In genomic region chr10:378230-378929, GRCh38 we compare ENCODE assay signal across 17 cellular contexts.
DNase-seq lines count a peak whose midpoint lies in the region; ATAC-seq, FAIRE-seq and TF ChIP-seq lines count a peak whose summit lies in the region.
"Had no signal": no experiment of that assay in that cellular context is flagged by ENCODE, and none has a peak within 500 bp of the region (broad histone marks: within the 10 kb centered on the region; RNA-seq: fewer than 3 reads in every experiment).

No MANE protein-coding gene starts in this region.

- H3K4me3 Mint-ChIP-seq in brain (no peak overlapping the region), neural progenitor cell (no peak overlapping the region)
- H3K4me3 Mint-ChIP-seq: B cell; CD4-positive, alpha-beta T cell; GM23338; HFFc6 had no signal

- H3K9ac ChIP-seq in HepG2 (ENCODE audit: insufficient read depth, low read depth, low read length) (no peak overlapping the region), neuronal stem cell (ENCODE audit: low read depth, low read length, poor library complexity) (no peak overlapping the region), neural progenitor cell (no peak overlapping the region)

- FAIRE-seq in HepG2 (lab: Jason Lieb, UNC), result peak; percentile 62

- no peak overlapping the region for H2BK15ac ChIP-seq in neuronal stem cell (ENCODE audit: low read length)

- H3K4me1 ChIP-seq in HepG2 (ENCODE audit: insufficient read depth, low read length) (peaks cover 15% of the 10 kb centered on the region), right lobe of liver (peaks cover 0 to 10% (median 1%) of the 10 kb centered on the region in 4 donors), neuronal stem cell (ENCODE audit: control insufficient read depth in 2 of 2, insufficient read depth in 1 of 2, low read depth in 1 of 2, low read length in 2 of 2) (peaks cover 5 to 10% of the 10 kb centered on the region in 2 donors), neural progenitor cell (peaks cover 12% of the 10 kb centered on the region)

- no peaks in the 10 kb centered on the region for H4K20me1 ChIP-seq in HepG2 (ENCODE audit: insufficient read depth, low read length)
- no peaks in the 10 kb centered on the region for H4K20me1 ChIP-seq in neural progenitor cell (ENCODE audit: low read depth)

- TF ChIP-seq RAD21 in HepG2 (CRISPR knock-in tag; IDR thresholded peaks at IDR 0.05), result no peak

- H4K8ac ChIP-seq in neuronal stem cell (ENCODE audit: low read depth, low read length), result no peak overlapping the region

- H3K4me2 ChIP-seq in HepG2 (ENCODE audit: low read depth, low read length) (no peak overlapping the region), neuronal stem cell (ENCODE audit: insufficient read depth, low read length, poor library complexity, severe bottlenecking) (no peak overlapping the region), neural progenitor cell (no peak overlapping the region)
- H3K4me2 ChIP-seq: GM23338 had no signal

- no peaks in the 10 kb centered on the region for H3K79me2 ChIP-seq in HepG2 (ENCODE audit: insufficient read depth, low read length)
- H3K79me2 ChIP-seq in neural progenitor cell (ENCODE audit: low read depth), result no peaks in the 10 kb centered on the region

- TF ChIP-seq POLR2A in HepG2 (IDR thresholded peaks at IDR 0.05; ENCODE audit: insufficient read depth in 1 of 2, low read depth in 2 of 2, low read length in 2 of 2) (no peak), right lobe of liver (IDR thresholded peaks at IDR 0.05) (no peak)

- in situ Hi-C loops in HepG2 (cut with HindIII; ENCODE audit: extremely low pct_ligation_motif_present, low pct_unique_long_range_greater_than_20kb), result no loop called here

- TF ChIP-seq CTCF in HepG2 (CRISPR knock-in tag; IDR thresholded peaks at IDR 0.05) (no peak), right lobe of liver (IDR thresholded peaks at IDR 0.05) (no peak), brain (conservative IDR thresholded peaks at IDR 0.05) (no peak), neural progenitor cell (IDR thresholded peaks at IDR 0.05) (no peak)

- H3K9me3 ChIP-seq in HepG2 (ENCODE audit: low read length) (no peaks in the 10 kb centered on the region), right lobe of liver (no peaks in the 10 kb centered on the region), neuronal stem cell (replicated peaks in 1 of 2; ENCODE audit: control insufficient read depth in 2 of 2, insufficient read depth in 1 of 2, low read depth in 1 of 2, low read length in 2 of 2) (peaks cover 9 to 11% of the 10 kb centered on the region in 2 donors), neural progenitor cell (ENCODE audit: low read depth) (no peaks in the 10 kb centered on the region)
- H3K9me3 ChIP-seq: Caco-2 had no signal

- H3K27me3 Mint-ChIP-seq in brain, result no peaks in the 10 kb centered on the region
- H3K27me3 Mint-ChIP-seq in neural progenitor cell (ENCODE audit: insufficient read depth, low read depth), result peaks cover 2% of the 10 kb centered on the region
- H3K27me3 Mint-ChIP-seq: CD4-positive, alpha-beta T cell had no signal

- no peak overlapping the region for H2BK120ac ChIP-seq in neuronal stem cell (ENCODE audit: low read depth, low read length)

- H4K91ac ChIP-seq in neuronal stem cell (ENCODE audit: low read depth, low read length, poor library complexity), result no peak overlapping the region

- no peak overlapping the region for H3K4ac ChIP-seq in neuronal stem cell (ENCODE audit: low read length)

- H2AFZ ChIP-seq in HepG2 (ENCODE audit: low read length) (no peak overlapping the region), neuronal stem cell (ENCODE audit: low read length) (no peak overlapping the region), neural progenitor cell (replicated peaks) (no peak overlapping the region)
- H2AFZ ChIP-seq: GM23338 had no signal

- H3K9me3 Mint-ChIP-seq in brain (peaks cover 0 to 5% (median 0%) of the 10 kb centered on the region in 5 experiments), neural progenitor cell (no peaks in the 10 kb centered on the region)
- H3K9me3 Mint-ChIP-seq: CD4-positive, alpha-beta T cell; GM23338; HFFc6 had no signal

- no peaks in the 10 kb centered on the region; a peak in 3 of 5 replicates for H3K36me3 ChIP-seq in HepG2 (replicated peaks in 1 of 2; ENCODE audit: control insufficient read depth in 1 of 2, insufficient read depth in 2 of 2, low read length in 2 of 2)
- peaks cover 0 to 27% (median 1%) of the 10 kb centered on the region in 4 donors for H3K36me3 ChIP-seq in right lobe of liver
- peaks cover 19 to 84% of the 10 kb centered on the region in 2 donors for H3K36me3 ChIP-seq in neuronal stem cell (replicated peaks in 1 of 2; ENCODE audit: control insufficient read depth in 2 of 2, insufficient read depth in 2 of 2, low read length in 2 of 2)
- no peaks in the 10 kb centered on the region for H3K36me3 ChIP-seq in neural progenitor cell

- peaks cover 83% of the 10 kb centered on the region for H3K36me3 Mint-ChIP-seq in brain
- peaks cover 39% of the 10 kb centered on the region for H3K36me3 Mint-ChIP-seq in neural progenitor cell

- intact Hi-C loops in HepG2 (cut with micrococcal nuclease; ENCODE audit: unreplicated experiment) (no loop called here), right lobe of liver (cut with DNase I) (no loop called here)

- H3K4me3 ChIP-seq in HepG2 (replicated peaks in 1 of 3; ENCODE audit: insufficient read depth in 1 of 3, low read depth in 2 of 3, low read length in 3 of 3), result no peak overlapping the region
- no peak overlapping the region for H3K4me3 ChIP-seq in right lobe of liver
- H3K4me3 ChIP-seq in neuronal stem cell (ENCODE audit: low read length in 2 of 2), result no peak overlapping the region
- no peak overlapping the region for H3K4me3 ChIP-seq in neural progenitor cell
- H3K4me3 ChIP-seq: GM23338 had no signal

- H3K23ac ChIP-seq in neuronal stem cell (ENCODE audit: low read depth, low read length, poor library complexity), result no peak overlapping the region

- no peaks in the 10 kb centered on the region for H3K27me3 ChIP-seq in HepG2 (ENCODE audit: control insufficient read depth in 1 of 2, insufficient read depth in 2 of 2, low read length in 2 of 2)
- no peaks in the 10 kb centered on the region for H3K27me3 ChIP-seq in right lobe of liver
- no peaks in the 10 kb centered on the region for H3K27me3 ChIP-seq in neuronal stem cell (ENCODE audit: control insufficient read depth in 3 of 3, insufficient read depth in 3 of 3, low read depth in 1 of 3, low read length in 3 of 3)
- no peaks in the 10 kb centered on the region for H3K27me3 ChIP-seq in neural progenitor cell

- CTCF ChIA-PET in HepG2 (lab: Yijun Ruan, JAX; ENCODE audit: low intra/inter-chr PET ratio, low total read pairs), result no interaction called here

- no TSS peak for BruUV-seq in HepG2 (replicated peaks; lab: Mats Ljungman, UMichigan)

- TF ChIP-seq EP300 in HepG2 (IDR thresholded peaks at IDR 0.05; ENCODE audit: low read depth in 2 of 2, low read length in 2 of 2) (no peak), HepG2 (CRISPR knock-in tag; IDR thresholded peaks at IDR 0.05; ENCODE audit: borderline replicate concordance) (no peak)

- DNase-seq in HepG2 (ENCODE audit: low spot score) (no peak), right lobe of liver (no peak), neuronal stem cell (ENCODE audit: low spot score) (no peak), NCI-H748 treated with DMSO at 0.1 percent for 48 hours (lab: John Stamatoyannopoulos, UW) (no peak), neural progenitor cell (ENCODE audit: low spot score) (no peak)
- no peak for DNase-seq in stimulated activated CD4-positive, alpha-beta T cell treated with anti-CD3 and anti-CD28 coated beads, Interleukin-4, amount 100 ng/mL, for 4 hours
- DNase-seq: 8988T, C1 segment of cervical spinal cord, Caco-2, GF-D8, HCEC 1CT, HFFc6, KBM-7 had no signal

- peak overlapping the region; percentile 8 for H2BK12ac ChIP-seq in neuronal stem cell (ENCODE audit: low read length)

- H3K14ac ChIP-seq in neuronal stem cell (ENCODE audit: low read length), result no peak overlapping the region

- peak overlapping the region in 3 of 5 experiments; percentile 31 to 74 (median 59) for H3K27ac Mint-ChIP-seq in brain
- no peak overlapping the region for H3K27ac Mint-ChIP-seq in neural progenitor cell
- H3K27ac Mint-ChIP-seq: B cell; CD4-positive, alpha-beta T cell; GM23338; HFFc6 had no signal

- no peaks in the 10 kb centered on the region for H3K79me1 ChIP-seq in neuronal stem cell (ENCODE audit: low read depth, low read length)

- no peak for ATAC-seq in HepG2
- no peak for ATAC-seq in right lobe of liver
- ATAC-seq: GM23338 had no signal

- peaks cover 8% of the 10 kb centered on the region for H3F3A ChIP-seq in neural progenitor cell (ENCODE audit: low read depth)

- H3K27ac ChIP-seq in HepG2 (ENCODE audit: extremely low read length, insufficient read depth, low read length), result no peak overlapping the region
- H3K27ac ChIP-seq in right lobe of liver, result no peak overlapping the region
- no peak overlapping the region for H3K27ac ChIP-seq in neuronal stem cell (replicated peaks; ENCODE audit: low read length)
- no peak overlapping the region for H3K27ac ChIP-seq in neural progenitor cell

- no peak overlapping the region for H2BK5ac ChIP-seq in neuronal stem cell (ENCODE audit: low read length)

- POLR2A ChIA-PET in HepG2 (lab: Yijun Ruan, JAX), result no interaction called here

- H3K4me1 Mint-ChIP-seq in brain (peaks cover 26% of the 10 kb centered on the region), neural progenitor cell (peaks cover 16% of the 10 kb centered on the region)
- H3K4me1 Mint-ChIP-seq: B cell had no signal

- WGBS in HepG2 (ENCODE audit: low lambda C conversion rate), result 95% methylated on average over 14 of the region's 14 CpGs
- WGBS in right lobe of liver (ENCODE audit: insufficient coverage, low coverage, low lambda C conversion rate, missing lambda C conversion rate), result 93% methylated on average over 14 of the region's 14 CpGs
- WGBS in neuronal stem cell (ENCODE audit: extremely low coverage in 2 of 2, insufficient read length in 2 of 2, insufficient replicate concordance in 1 of 2), 2 donors, result no CpG with 5 or more reads among the region's 14 CpGs

- no peak overlapping the region for H2AK5ac ChIP-seq in neuronal stem cell (ENCODE audit: low read depth, low read length)

- no peak overlapping the region for H3K18ac ChIP-seq in neuronal stem cell (ENCODE audit: low read length)

TF ChIP-seq in HepG2, 621 proteins besides CTCF, POLR2A, EP300 and RAD21:
- TF ChIP-seq ZNF282 (IDR thresholded peaks at IDR 0.05; ENCODE audit: partially characterized antibody) (peak; percentile 64), TP53 (CRISPR knock-in tag; conservative IDR thresholded peaks at IDR 0.05) (no peak), MNT (IDR thresholded peaks at IDR 0.05) (peak; percentile 91)
